ENCODE assay signal across 7 cellular contexts in the genomic region with DNA sequence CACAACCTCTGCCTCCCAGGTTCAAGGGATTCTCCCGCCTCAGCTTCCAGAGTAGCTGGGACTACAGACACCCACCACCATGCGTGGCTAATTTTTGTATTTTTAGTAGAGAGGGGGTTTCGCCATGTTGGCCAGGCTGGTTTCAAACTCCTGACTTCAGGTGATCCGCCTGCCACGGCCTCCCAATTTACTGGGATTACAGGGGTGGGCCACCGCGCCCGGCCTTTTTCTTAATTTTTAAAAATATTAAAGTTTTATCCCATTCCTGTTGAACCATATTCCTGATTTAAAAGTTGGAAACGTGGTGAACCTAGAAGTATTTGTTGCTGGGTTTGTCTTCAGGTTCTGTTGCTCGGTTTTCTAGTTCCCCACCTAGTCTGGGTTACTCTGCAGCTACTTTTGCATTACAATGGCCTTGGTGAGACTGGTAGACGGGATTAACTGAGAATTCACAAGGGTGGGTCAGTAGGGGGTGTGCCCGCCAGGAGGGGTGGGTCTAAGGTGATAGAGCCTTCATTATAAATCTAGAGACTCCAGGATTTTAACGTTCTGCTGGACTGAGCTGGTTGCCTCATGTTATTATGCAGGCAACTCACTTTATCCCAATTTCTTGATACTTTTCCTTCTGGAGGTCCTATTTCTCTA. TPM values are rescaled to one million over a fixed set of nuclear protein-coding genes. Genes with fewer than 3 reads are reported as not detected.
"Had no signal": no experiment of that assay in that cellular context is flagged by ENCODE, and none has a peak within 500 bp of the region (broad histone marks: within the 10 kb centered on the region; RNA-seq: fewer than 3 reads in every experiment).

Gene NANOG, plus strand, starts transcription at position 519 of the 645 bp plus-strand sequence. CDS start 213 bp downstream, outside the sequence.

RNA-seq across cellular contexts. Expression of gene NANOG, which starts in this region (rescaled TPM):
- total RNA-seq: dermis microvascular lymphatic vessel endothelial cell, fibroblast of lung, frontal cortex, left cardiac atrium, left ventricle myocardium inferior, lower lobe of right lung, pulmonary artery endothelial cell had no signal
